In genomic region chr15:56963719-56964118, GRCh38 we compare ENCODE assay signal across 15 cellular contexts. TPM values are rescaled to one million over a fixed set of nuclear protein-coding genes. Genes with fewer than 3 reads are reported as not detected.
DNase-seq lines count a peak whose midpoint lies in the region; ATAC-seq, FAIRE-seq and TF ChIP-seq lines count a peak whose summit lies in the region.
"Had no signal": no experiment of that assay in that cellular context is flagged by ENCODE, and none has a peak within 500 bp of the region (broad histone marks: within the 10 kb centered on the region; RNA-seq: fewer than 3 reads in every experiment).

No MANE protein-coding gene starts in this region.

- no peaks in the 10 kb centered on the region for H3K27me3 ChIP-seq in CD8-positive, alpha-beta memory T cell (ENCODE audit: insufficient read depth, low read length, poor library complexity, severe bottlenecking)
- H3K27me3 ChIP-seq in left lung: no peaks in the 10 kb centered on the region
- H3K27me3 ChIP-seq: SJSA1, uterus had no signal

- no peak overlapping the region for H3K4me3 ChIP-seq in A549
- no peak overlapping the region for H3K4me3 ChIP-seq in CD8-positive, alpha-beta memory T cell (ENCODE audit: low read length)
- H3K4me3 ChIP-seq in left lung: no peak overlapping the region
- H3K4me3 ChIP-seq: prostate gland, SJSA1, uterus had no signal

- FAIRE-seq in A549 (lab: Jason Lieb, UNC): no peak

- intact Hi-C loops in left lung (cut with DNase I): no loop called here

- H3K36me3 ChIP-seq in CD8-positive, alpha-beta memory T cell (ENCODE audit: insufficient read depth, low read length): no peaks in the 10 kb centered on the region
- H3K36me3 ChIP-seq in left lung: no peaks in the 10 kb centered on the region
- H3K36me3 ChIP-seq: prostate gland, SJSA1, uterus had no signal

- peaks cover 0 to 1% of the 10 kb centered on the region in 2 donors for H3K27me3 Mint-ChIP-seq in CD8-positive, alpha-beta memory T cell
- no peaks in the 10 kb centered on the region for H3K27me3 Mint-ChIP-seq in activated T-helper 17 cell treated with anti-CD3 and anti-CD28 coated beads, Interleukin-2, amount 50 U/mL, for 72 hours
- H3K27me3 Mint-ChIP-seq: memory B cell had no signal

- no peak for TF ChIP-seq POLR2A in A549 (IDR thresholded peaks at IDR 0.05; ENCODE audit: low read length)

- no peak for TF ChIP-seq EP300 in A549 (IDR thresholded peaks at IDR 0.05)

- H3K36me3 Mint-ChIP-seq in CD8-positive, alpha-beta memory T cell: no peaks in the 10 kb centered on the region
- H3K36me3 Mint-ChIP-seq in activated T-helper 17 cell treated with anti-CD3 and anti-CD28 coated beads, Interleukin-2, amount 50 U/mL, for 72 hours (ENCODE audit: low read depth): no peaks in the 10 kb centered on the region
- H3K36me3 Mint-ChIP-seq: activated naive CD4-positive, alpha-beta T cell treated with anti-CD3 and anti-CD28 coated beads, Interleukin-2, amount 50 U/mL, for 72 hours had no signal

- WGBS in A549 (ENCODE audit: missing lambda C conversion rate): 91% methylated on average over 4 of the region's 4 CpGs

- TF ChIP-seq CTCF in A549 (IDR thresholded peaks at IDR 0.05) (no peak), left lung (IDR thresholded peaks at IDR 0.05) (no peak)

- H3K4me1 Mint-ChIP-seq in CD8-positive, alpha-beta memory T cell: peaks cover 52 to 77% (median 61%) of the 10 kb centered on the region in 3 donors
- H3K4me1 Mint-ChIP-seq in activated T-helper 17 cell treated with anti-CD3 and anti-CD28 coated beads, Interleukin-2, amount 50 U/mL, for 72 hours: peaks cover 23% of the 10 kb centered on the region

- peaks cover 64% of the 10 kb centered on the region for H3K4me1 ChIP-seq in A549
- peaks cover 34% of the 10 kb centered on the region for H3K4me1 ChIP-seq in CD8-positive, alpha-beta memory T cell (ENCODE audit: insufficient read depth, low read length)
- H3K4me1 ChIP-seq in left lung: peaks cover 10 to 23% of the 10 kb centered on the region in 2 donors
- H3K4me1 ChIP-seq: SJSA1 had no signal

- H3K9me3 Mint-ChIP-seq in CD8-positive, alpha-beta memory T cell: no peaks in the 10 kb centered on the region
- H3K9me3 Mint-ChIP-seq in activated T-helper 17 cell treated with anti-CD3 and anti-CD28 coated beads, Interleukin-2, amount 50 U/mL, for 72 hours: no peaks in the 10 kb centered on the region
- H3K9me3 Mint-ChIP-seq: activated naive CD4-positive, alpha-beta T cell treated with anti-CD3 and anti-CD28 coated beads, Interleukin-2, amount 50 U/mL, for 72 hours; memory B cell had no signal

- no peak overlapping the region for H3K27ac ChIP-seq in A549
- H3K27ac ChIP-seq in CD8-positive, alpha-beta memory T cell (ENCODE audit: low read depth, low read length): no peak overlapping the region
- H3K27ac ChIP-seq in left lung: no peak overlapping the region
- H3K27ac ChIP-seq: C4-2B, prostate gland, SJSA1, uterus had no signal

- TF ChIP-seq RAD21 in A549 (conservative IDR thresholded peaks at IDR 0.05 in 1 of 2, IDR thresholded peaks at IDR 0.05 in 1 of 2): no peak

- peak overlapping the region; percentile 11; the same call in 1 of the 3 replicates for H3K4me2 ChIP-seq in A549

- CTCF ChIA-PET in A549 (lab: Yijun Ruan, JAX): interaction anchor here (1.3 to 1.7 kb wide), 2 partner anchors 12 to 44 kb away, joined by 3 read pairs; no protein-coding TSS in a partner anchor
- CTCF ChIA-PET in CD8-positive, alpha-beta memory T cell (lab: Charles Lee): no interaction called here

- ATAC-seq in A549 (peak in 1 of 2 experiments; percentile 39; a peak in 2 of 6 replicates), left lung (peak; percentile 50)
- ATAC-seq in activated T-helper 17 cell treated with anti-CD3 and anti-CD28 coated beads, Interleukin-2, amount 50 U/mL, for 72 hours (replicated peaks): no peak

- no peak for DNase-seq in A549 (ENCODE audit: low read depth in 1 of 2, low spot score in 1 of 2)
- DNase-seq in CD8-positive, alpha-beta memory T cell: peak in 1 of 5 donors; percentile 55
- DNase-seq in left lung: no peak
- DNase-seq in midbrain (lab: John Stamatoyannopoulos, UW): no peak
- no peak for DNase-seq in activated CD4-positive, alpha-beta T cell treated with anti-CD3 and anti-CD28 coated beads, Interleukin-2, amount 50 U/mL, for 4 hours
- no peak for DNase-seq in NCI-H748 (lab: John Stamatoyannopoulos, UW; ENCODE audit: unreplicated experiment)
- DNase-seq in NK-92 treated with Interleukin-12 subunit alpha and Interleukin-12 subunit beta, amount 100 ng/mL, for 24 hours (lab: John Stamatoyannopoulos, UW): no peak
- DNase-seq: NCI-H2081, uterus had no signal

- POLR2A ChIA-PET in A549 (lab: Yijun Ruan, JAX): interaction anchor here (1.0 kb wide), 1 partner anchor 45 kb away, joined by 4 read pairs; the partner anchor contains the start of gene TCF12
- POLR2A ChIA-PET in CD8-positive, alpha-beta memory T cell (lab: Charles Lee): no interaction called here

- no peaks in the 10 kb centered on the region for H3K9me3 ChIP-seq in A549
- H3K9me3 ChIP-seq in CD8-positive, alpha-beta memory T cell (ENCODE audit: low read length): no peaks in the 10 kb centered on the region
- H3K9me3 ChIP-seq in left lung: no peaks in the 10 kb centered on the region
- H3K9me3 ChIP-seq: prostate gland, SJSA1, uterus had no signal

- peak overlapping the region in 5 of 8 donors; percentile 43 to 72 (median 48) for H3K27ac Mint-ChIP-seq in CD8-positive, alpha-beta memory T cell
- no peak overlapping the region for H3K27ac Mint-ChIP-seq in activated T-helper 17 cell treated with anti-CD3 and anti-CD28 coated beads, Interleukin-2, amount 50 U/mL, for 72 hours
- H3K27ac Mint-ChIP-seq: memory B cell had no signal

- H3K4me3 Mint-ChIP-seq in CD8-positive, alpha-beta memory T cell: peak overlapping the region in 2 of 7 donors; percentile 4 to 23
- peak overlapping the region; percentile 9 for H3K4me3 Mint-ChIP-seq in activated T-helper 17 cell treated with anti-CD3 and anti-CD28 coated beads, Interleukin-2, amount 50 U/mL, for 72 hours
- H3K4me3 Mint-ChIP-seq: memory B cell had no signal

TF ChIP-seq in A549, 52 proteins besides CTCF, POLR2A, EP300 and RAD21 (continues in another document):
- TF ChIP-seq HES2 (IDR thresholded peaks at IDR 0.05): no peak
- TF ChIP-seq ZFP36 (IDR thresholded peaks at IDR 0.05; ENCODE audit: borderline replicate concordance, partially characterized antibody): no peak
- TF ChIP-seq MYC (IDR thresholded peaks at IDR 0.05; ENCODE audit: borderline replicate concordance, low read length): no peak
- no peak for TF ChIP-seq REST (IDR thresholded peaks at IDR 0.05)
- no peak for TF ChIP-seq RCOR1 (IDR thresholded peaks at IDR 0.05; ENCODE audit: low read depth, low read length)
- no peak for TF ChIP-seq ZNF302 (CRISPR knock-in tag; IDR thresholded peaks at IDR 0.05)
- TF ChIP-seq JUNB (IDR thresholded peaks at IDR 0.05): no peak
- no peak for TF ChIP-seq RFX5 (IDR thresholded peaks at IDR 0.05)
- TF ChIP-seq HOXB13 (CRISPR knock-in tag; IDR thresholded peaks at IDR 0.05; ENCODE audit: low read depth): no peak
- TF ChIP-seq POLR2AphosphoS2 (conservative IDR thresholded peaks at IDR 0.05; ENCODE audit: low read length): no peak
- no peak for TF ChIP-seq PHF8 (IDR thresholded peaks at IDR 0.05; ENCODE audit: borderline replicate concordance, low read depth)
- TF ChIP-seq GATA3 (IDR thresholded peaks at IDR 0.05; ENCODE audit: borderline replicate concordance): no peak
- no peak for TF ChIP-seq HOXB5 (CRISPR knock-in tag; IDR thresholded peaks at IDR 0.05)
- TF ChIP-seq RARB (CRISPR knock-in tag; IDR thresholded peaks at IDR 0.05): no peak
- TF ChIP-seq MAX (IDR thresholded peaks at IDR 0.05): no peak
- no peak for TF ChIP-seq SMC3 (IDR thresholded peaks at IDR 0.05)

RNA-seq across cellular contexts. Expression of gene TCF12, which starts 45.3 kb away (rescaled TPM):
- 121 and 165 TPM in 2 replicates for polyA plus RNA-seq in A549 (2011; rRNA removed)
- polyA plus RNA-seq in A549 (2012; cell fraction: cytosol; rRNA removed): 28.5 and 37.2 TPM in 2 replicates
- 18.7 and 21.9 TPM in 2 replicates for polyA plus RNA-seq in A549 (2012; cell fraction: nucleus; rRNA removed)
- 34.1 to 36.3 TPM (median 35.5 TPM) in 3 replicates for polyA plus RNA-seq in A549 (2017; fragmentation: RNase III; extraction: RNeasy Plus Mini Kit Qiagen cat#74134 plus additional on column Dnase treatment)
- polyA minus RNA-seq in A549 (2011; rRNA and poly(A)+ RNA removed): 247 and 252 TPM in 2 replicates
- 10 to 100 TPM; 69.9 to 79.2 TPM for total RNA-seq in CD8-positive, alpha-beta memory T cell
- 54.3 TPM for polyA plus RNA-seq in CD8-positive, alpha-beta memory T cell
- 10 to 100 TPM; 48.3 to 74.2 TPM for total RNA-seq in activated T-helper 17 cell treated with anti-CD3 and anti-CD28 coated beads, Interleukin-2, amount 50 U/mL, for 72 hours
- total RNA-seq in left lung: 100 to 1,000 TPM; 106 to 116 TPM
